35 cellular contexts compared by ENCODE assay signal in the genomic region with DNA sequence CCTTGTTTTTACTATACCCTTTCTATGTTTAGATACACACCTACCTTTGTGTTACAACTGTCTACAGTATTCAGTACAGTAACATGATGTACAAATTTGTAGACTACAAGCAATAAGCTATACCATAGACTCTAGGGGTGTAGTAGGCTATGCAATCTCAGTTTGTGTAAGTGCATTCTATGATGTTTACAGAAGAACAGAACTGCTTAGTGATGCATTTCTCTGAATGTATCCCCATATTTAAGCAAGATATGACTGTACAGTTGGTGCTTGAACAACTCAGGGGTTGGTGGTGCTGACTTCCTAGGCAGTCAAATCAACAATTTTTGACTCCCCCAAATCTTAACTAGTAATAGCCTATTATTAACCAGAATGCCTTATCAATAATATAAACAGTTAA.
"Had no signal": no experiment of that assay in that cellular context is flagged by ENCODE, and none has a peak within 500 bp of the region (broad histone marks: within the 10 kb centered on the region; RNA-seq: fewer than 3 reads in every experiment).

No MANE protein-coding gene starts in this region.

- H3K9me3 Mint-ChIP-seq: activated naive CD4-positive, alpha-beta T cell treated with anti-CD3 and anti-CD28 coated beads, Interleukin-2, amount 10 ng/mL, durations not matched to agents 7 days and 5 days; activated naive CD4-positive, alpha-beta T cell treated with anti-CD3 and anti-CD28 coated beads, Interleukin-2, amount 50 U/mL, for 24 hours; activated naive CD8-positive, alpha-beta T cell treated with anti-CD3 and anti-CD28 coated beads, Interleukin-2, amount 10 ng/mL, durations not matched to agents 7 days and 5 days; activated naive CD8-positive, alpha-beta T cell treated with anti-CD3 and anti-CD28 coated beads, Interleukin-2, amount 50 U/mL, for 24 hours; activated T-helper 1 cell treated with anti-CD3 and anti-CD28 coated beads, Interleukin-12 subunit alpha, Interleukin-12 subunit beta, Interleukin-2, Interleukin-4 antibody, amounts not matched to agents 30 ng/mL and 10 ng/mL and 1 ng/mL, durations not matched to agents 14 hours and 24 hours and 36 hours; activated T-helper 2 cell treated with anti-CD3 and anti-CD28 coated beads, Interferon-gamma antibody, Interleukin-2, Interleukin-4, amounts not matched to agents 10 μg/mL and 5 μg/mL and 100 μg/mL, durations not matched to agents 14 hours and 24 hours and 36 hours; central memory CD8-positive, alpha-beta T cell had no signal

- H3K27ac Mint-ChIP-seq: activated naive CD4-positive, alpha-beta T cell treated with anti-CD3 and anti-CD28 coated beads for 36 hours; activated naive CD4-positive, alpha-beta T cell treated with anti-CD3 and anti-CD28 coated beads, Interleukin-2, amount 10 ng/mL, durations not matched to agents 7 days and 5 days; activated naive CD4-positive, alpha-beta T cell treated with anti-CD3 and anti-CD28 coated beads, Interleukin-2, amount 50 U/mL, for 24 hours; activated naive CD4-positive, alpha-beta T cell treated with anti-CD3 and anti-CD28 coated beads, Interleukin-2, amount 50 U/mL, for 72 hours; activated naive CD8-positive, alpha-beta T cell; activated naive CD8-positive, alpha-beta T cell treated with anti-CD3 and anti-CD28 coated beads for 36 hours; activated naive CD8-positive, alpha-beta T cell treated with anti-CD3 and anti-CD28 coated beads, Interleukin-2, amount 10 ng/mL, durations not matched to agents 7 days and 5 days; activated naive CD8-positive, alpha-beta T cell treated with anti-CD3 and anti-CD28 coated beads, Interleukin-2, amount 50 U/mL, for 24 hours; activated T-cell treated with anti-CD3 and anti-CD28 coated beads, Interleukin-2, amount 50 U/mL, for 24 hours; activated T-cell treated with anti-CD3 and anti-CD28 coated beads, Interleukin-2, amount 50 U/mL, for 72 hours; activated T-helper 1 cell treated with anti-CD3 and anti-CD28 coated beads, Interleukin-12 subunit alpha, Interleukin-12 subunit beta, Interleukin-2, Interleukin-4 antibody, amounts not matched to agents 30 ng/mL and 10 ng/mL and 1 ng/mL, durations not matched to agents 14 hours and 24 hours and 36 hours; activated T-helper 17 cell treated with anti-CD3 and anti-CD28 coated beads, Interleukin-2, amount 50 U/mL, for 72 hours; activated T-helper 2 cell treated with anti-CD3 and anti-CD28 coated beads, Interferon-gamma antibody, Interleukin-2, Interleukin-4, amounts not matched to agents 10 μg/mL and 5 μg/mL and 100 μg/mL, durations not matched to agents 14 hours and 24 hours and 36 hours; brain had no signal

- DNase-seq: activated effector memory CD4-positive, alpha-beta T cell treated with anti-CD3 and anti-CD28 coated beads, Interleukin-2, amount 50 U/mL, for 16 hours; activated effector memory CD4-positive, alpha-beta T cell treated with Interleukin-2 at 50 U/mL for 16 hours; activated gamma-delta T cell; activated gamma-delta T cell treated with Interleukin-2 at 50 U/mL for 16 hours; activated naive CD4-positive, alpha-beta T cell; activated naive CD4-positive, alpha-beta T cell treated with anti-CD3 and anti-CD28 coated beads for 36 hours; activated naive CD4-positive, alpha-beta T cell treated with anti-CD3 and anti-CD28 coated beads, Interleukin-2, amount 10 ng/mL, durations not matched to agents 7 days and 5 days; activated naive CD4-positive, alpha-beta T cell treated with anti-CD3 and anti-CD28 coated beads, Interleukin-2, amount 50 U/mL, for 16 hours; activated naive CD4-positive, alpha-beta T cell treated with Interleukin-2 at 50 U/mL for 16 hours; activated naive CD8-positive, alpha-beta T cell treated with anti-CD3 and anti-CD28 coated beads for 36 hours; activated naive CD8-positive, alpha-beta T cell treated with anti-CD3 and anti-CD28 coated beads, Interleukin-2, amount 10 ng/mL, durations not matched to agents 7 days and 5 days; activated naive CD8-positive, alpha-beta T cell treated with anti-CD3 and anti-CD28 coated beads, Interleukin-2, amount 50 U/mL, for 24 hours; activated T-cell treated with anti-CD3 and anti-CD28 coated beads, Interleukin-2, amount 50 U/mL, for 1 hour; activated T-cell treated with anti-CD3 and anti-CD28 coated beads, Interleukin-2, amount 50 U/mL, for 24 hours; activated T-cell treated with anti-CD3 and anti-CD28 coated beads, Interleukin-2, amount 50 U/mL, for 4 hours; activated T-cell treated with anti-CD3 and anti-CD28 coated beads, Interleukin-2, amount 50 U/mL, for 48 hours; activated T-cell treated with anti-CD3 and anti-CD28 coated beads, Interleukin-2, amount 50 U/mL, for 72 hours; adrenal gland; amniotic stem cell; amygdala; anterior cingulate cortex; aorta; body of pancreas; brain microvascular endothelial cell; caudate nucleus; central memory CD4-positive, alpha-beta T cell; cerebellar nuclear complex had no signal

- H3K27me3 Mint-ChIP-seq: activated naive CD4-positive, alpha-beta T cell treated with anti-CD3 and anti-CD28 coated beads, Interleukin-2, amount 10 ng/mL, durations not matched to agents 7 days and 5 days; activated naive CD4-positive, alpha-beta T cell treated with anti-CD3 and anti-CD28 coated beads, Interleukin-2, amount 50 U/mL, for 24 hours; activated naive CD8-positive, alpha-beta T cell; activated naive CD8-positive, alpha-beta T cell treated with anti-CD3 and anti-CD28 coated beads for 36 hours; activated naive CD8-positive, alpha-beta T cell treated with anti-CD3 and anti-CD28 coated beads, Interleukin-2, amount 10 ng/mL, durations not matched to agents 7 days and 5 days; activated naive CD8-positive, alpha-beta T cell treated with anti-CD3 and anti-CD28 coated beads, Interleukin-2, amount 50 U/mL, for 24 hours; activated T-cell treated with anti-CD3 and anti-CD28 coated beads, Interleukin-2, amount 50 U/mL, for 24 hours; activated T-helper 17 cell treated with anti-CD3 and anti-CD28 coated beads, Interleukin-2, amount 50 U/mL, for 72 hours had no signal

- H3K4me1 Mint-ChIP-seq: activated naive CD4-positive, alpha-beta T cell treated with anti-CD3 and anti-CD28 coated beads, Interleukin-2, amount 10 ng/mL, durations not matched to agents 7 days and 5 days; activated naive CD4-positive, alpha-beta T cell treated with anti-CD3 and anti-CD28 coated beads, Interleukin-2, amount 50 U/mL, for 24 hours; activated naive CD8-positive, alpha-beta T cell treated with anti-CD3 and anti-CD28 coated beads for 36 hours; activated naive CD8-positive, alpha-beta T cell treated with anti-CD3 and anti-CD28 coated beads, Interleukin-2, amount 10 ng/mL, durations not matched to agents 7 days and 5 days; activated naive CD8-positive, alpha-beta T cell treated with anti-CD3 and anti-CD28 coated beads, Interleukin-2, amount 50 U/mL, for 24 hours; activated T-helper 17 cell treated with anti-CD3 and anti-CD28 coated beads, Interleukin-2, amount 50 U/mL, for 72 hours; central memory CD8-positive, alpha-beta T cell had no signal

- ATAC-seq: activated naive CD8-positive, alpha-beta T cell treated with anti-CD3 and anti-CD28 coated beads, Interleukin-2, amount 50 U/mL, for 24 hours; activated T-cell treated with anti-CD3 and anti-CD28 coated beads, Interleukin-2, amount 50 U/mL, for 4 hours; activated T-helper 17 cell treated with anti-CD3 and anti-CD28 coated beads, Interleukin-2, amount 50 U/mL, for 72 hours; body of pancreas had no signal

- H3K4me3 Mint-ChIP-seq: activated naive CD4-positive, alpha-beta T cell treated with anti-CD3 and anti-CD28 coated beads for 36 hours; activated naive CD4-positive, alpha-beta T cell treated with anti-CD3 and anti-CD28 coated beads, Interleukin-2, amount 10 ng/mL, durations not matched to agents 7 days and 5 days; activated naive CD4-positive, alpha-beta T cell treated with anti-CD3 and anti-CD28 coated beads, Interleukin-2, amount 50 U/mL, for 24 hours; activated naive CD8-positive, alpha-beta T cell; activated naive CD8-positive, alpha-beta T cell treated with anti-CD3 and anti-CD28 coated beads for 36 hours; activated naive CD8-positive, alpha-beta T cell treated with anti-CD3 and anti-CD28 coated beads, Interleukin-2, amount 10 ng/mL, durations not matched to agents 7 days and 5 days; activated naive CD8-positive, alpha-beta T cell treated with anti-CD3 and anti-CD28 coated beads, Interleukin-2, amount 50 U/mL, for 24 hours; activated T-cell treated with anti-CD3 and anti-CD28 coated beads, Interleukin-2, amount 50 U/mL, for 24 hours; activated T-cell treated with anti-CD3 and anti-CD28 coated beads, Interleukin-2, amount 50 U/mL, for 4 hours; activated T-cell treated with anti-CD3 and anti-CD28 coated beads, Interleukin-2, amount 50 U/mL, for 72 hours; activated T-helper 1 cell treated with anti-CD3 and anti-CD28 coated beads, Interleukin-12 subunit alpha, Interleukin-12 subunit beta, Interleukin-2, Interleukin-4 antibody, amounts not matched to agents 30 ng/mL and 10 ng/mL and 1 ng/mL, durations not matched to agents 14 hours and 24 hours and 36 hours; activated T-helper 17 cell treated with anti-CD3 and anti-CD28 coated beads, Interleukin-2, amount 50 U/mL, for 72 hours; brain; central memory CD8-positive, alpha-beta T cell had no signal

- H3K36me3 Mint-ChIP-seq: activated naive CD4-positive, alpha-beta T cell treated with anti-CD3 and anti-CD28 coated beads, Interleukin-2, amount 10 ng/mL, durations not matched to agents 7 days and 5 days; activated naive CD8-positive, alpha-beta T cell treated with anti-CD3 and anti-CD28 coated beads for 36 hours; activated naive CD8-positive, alpha-beta T cell treated with anti-CD3 and anti-CD28 coated beads, Interleukin-2, amount 10 ng/mL, durations not matched to agents 7 days and 5 days; brain had no signal
